15 cellular contexts compared by ENCODE assay signal in the genomic region with DNA sequence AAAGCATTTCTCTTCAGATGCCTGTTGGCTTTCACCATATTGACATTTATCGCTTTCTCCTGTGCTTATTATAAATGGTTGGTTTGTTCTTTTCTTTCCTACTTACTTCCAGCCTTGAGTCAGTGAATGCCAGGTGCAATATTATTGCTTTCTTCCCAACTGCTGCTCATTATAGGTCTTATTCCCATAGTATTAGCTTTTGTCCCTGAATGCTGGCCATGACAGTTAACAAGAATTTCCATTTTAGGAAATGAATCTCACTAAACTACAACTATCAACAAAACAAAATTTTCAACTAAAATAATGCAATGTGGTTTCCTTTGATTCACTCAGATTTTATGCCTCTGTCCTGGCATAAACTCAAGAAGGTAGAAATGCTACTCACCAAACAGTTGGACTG.
DNase-seq lines count a peak whose midpoint lies in the region; ATAC-seq, FAIRE-seq and TF ChIP-seq lines count a peak whose summit lies in the region.
"Had no signal": no experiment of that assay in that cellular context is flagged by ENCODE, and none has a peak within 500 bp of the region (broad histone marks: within the 10 kb centered on the region; RNA-seq: fewer than 3 reads in every experiment).

No MANE protein-coding gene starts in this region.

- WGBS in upper lobe of left lung, 2 donors = 94 to 100% methylated on average over 1 of the region's 1 CpG

- H3K4me1 ChIP-seq in upper lobe of left lung = peaks cover 0 to 4% (median 2%) of the 10 kb centered on the region in 4 donors
- H3K4me1 ChIP-seq: BLaER1 treated with 17β-estradiol and CSF1 and Interleukin-3, amounts not matched to agents 10 nM and 100 nM had no signal

- no peak for ATAC-seq in upper lobe of left lung (ENCODE audit: low FRiP score in 2 of 2)
- ATAC-seq: CD8-positive, alpha-beta T cell had no signal

- H3K27ac ChIP-seq in upper lobe of left lung = no peak overlapping the region
- H3K27ac ChIP-seq: BLaER1 treated with 17β-estradiol and CSF1 and Interleukin-3, amounts not matched to agents 10 nM and 100 nM; GM23248 had no signal

- DNase-seq in NCI-H1417 (lab: John Stamatoyannopoulos, UW) (peak in 2 of 3 experiments; percentile 23 to 48), NCI-H1417 treated with DMSO at 0.1 percent for 48 hours (lab: John Stamatoyannopoulos, UW) (no peak), D721Med (ENCODE audit: insufficient read length, low spot score) (no peak), NCI-H1105 treated with DMSO at 0.1 percent for 48 hours (lab: John Stamatoyannopoulos, UW) (peak; percentile 68), retina (peak; percentile 63), upper lobe of left lung (no peak)
- DNase-seq in activated T-cell treated with anti-CD3 and anti-CD28 coated beads, Interleukin-2, amount 50 U/mL, for 1 hour = no peak
- DNase-seq: 8988T; CD8-positive, alpha-beta T cell; H7 had no signal

- no peaks in the 10 kb centered on the region for H3K36me3 ChIP-seq in upper lobe of left lung
- H3K36me3 ChIP-seq: BLaER1 treated with 17β-estradiol and CSF1 and Interleukin-3, amounts not matched to agents 10 nM and 100 nM had no signal

- peak; percentile 11 for FAIRE-seq in D721Med (lab: Jason Lieb, UNC)
- FAIRE-seq: G401.6, GM12891, HTR-8/SVneo had no signal

- H3K4me3 ChIP-seq in upper lobe of left lung = no peak overlapping the region
- H3K4me3 ChIP-seq: BLaER1 treated with 17β-estradiol and CSF1 and Interleukin-3, amounts not matched to agents 10 nM and 100 nM; GM23248 had no signal

- no peaks in the 10 kb centered on the region for H3K9me3 ChIP-seq in upper lobe of left lung
- H3K9me3 ChIP-seq: BLaER1 treated with 17β-estradiol and CSF1 and Interleukin-3, amounts not matched to agents 10 nM and 100 nM had no signal

- TF ChIP-seq EP300 in upper lobe of left lung (IDR thresholded peaks at IDR 0.05) = no peak

- no peak for TF ChIP-seq CTCF in D721Med (IDR thresholded peaks at IDR 0.05; ENCODE audit: insufficient read depth, missing control alignments)
- TF ChIP-seq CTCF in upper lobe of left lung (IDR thresholded peaks at IDR 0.05) = no peak

- H3K27me3 ChIP-seq in upper lobe of left lung = no peaks in the 10 kb centered on the region
- H3K27me3 ChIP-seq: BLaER1 treated with 17β-estradiol and CSF1 and Interleukin-3, amounts not matched to agents 10 nM and 100 nM had no signal

- no peak for TF ChIP-seq POLR2A in upper lobe of left lung (IDR thresholded peaks at IDR 0.05)

Comparison
In these comparisons a context has a peak if more than half of its experiments do, and no peak if none do; other contexts are left out.
1. DNase-seq: peak in NCI-H1417 (2 of 3), NCI-H1105 treated with DMSO at 0.1 percent for 48 hours (single experiment) and retina (single experiment); none in NCI-H1417 treated with DMSO at 0.1 percent for 48 hours (single experiment), D721Med (single experiment), activated T-cell treated with anti-CD3 and anti-CD28 coated beads, Interleukin-2, amount 50 U/mL, for 1 hour (single experiment) and upper lobe of left lung (0 of 2).